Comparison of ENCODE assay signal across 17 cellular contexts in genomic region chr12:120006248-120006975, GRCh38. TPM values are rescaled to one million over a fixed set of nuclear protein-coding genes. Genes with fewer than 3 reads are reported as not detected.
DNase-seq lines count a peak whose midpoint lies in the region; ATAC-seq and TF ChIP-seq lines count a peak whose summit lies in the region.
"Had no signal": no experiment of that assay in that cellular context is flagged by ENCODE, and none has a peak within 500 bp of the region (broad histone marks: within the 10 kb centered on the region; RNA-seq: fewer than 3 reads in every experiment).

No MANE protein-coding gene starts in this region.

- peak in 1 of 3 donors; percentile 15 for DNase-seq in CD4-positive, CD25-positive, alpha-beta regulatory T cell
- DNase-seq in Daoy (ENCODE audit: low read depth), result peak; percentile 48
- DNase-seq in activated T-helper 1 cell treated with anti-CD3 and anti-CD28 coated beads, Interleukin-12 subunit alpha, Interleukin-12 subunit beta, Interleukin-2, Interleukin-4 antibody, amounts not matched to agents 30 ng/mL and 10 ng/mL and 1 ng/mL, durations not matched to agents 14 hours and 24 hours and 36 hours (ENCODE audit: low spot score), result peak; percentile 42
- DNase-seq in memory B cell (ENCODE audit: low spot score in 2 of 2), result no peak
- DNase-seq in HEK293T (ENCODE audit: extremely low spot score), result no peak
- DNase-seq: cerebellar nuclear complex, EL, head of caudate nucleus, NCI-H1048, PC-9, SW 1271, uterus had no signal

- peaks cover 33% of the 10 kb centered on the region for H3K4me1 ChIP-seq in CD4-positive, CD25-positive, alpha-beta regulatory T cell (ENCODE audit: control insufficient read depth, insufficient read depth, low read length, poor library complexity, severe bottlenecking)
- H3K4me1 ChIP-seq: prostate gland, uterus had no signal

- H3K4me1 Mint-ChIP-seq in CD4-positive, CD25-positive, alpha-beta regulatory T cell, result peaks cover 31 to 55% (median 44%) of the 10 kb centered on the region in 4 donors
- peaks cover 69% of the 10 kb centered on the region for H3K4me1 Mint-ChIP-seq in activated T-helper 1 cell treated with anti-CD3 and anti-CD28 coated beads, Interleukin-12 subunit alpha, Interleukin-12 subunit beta, Interleukin-2, Interleukin-4 antibody, amounts not matched to agents 30 ng/mL and 10 ng/mL and 1 ng/mL, durations not matched to agents 14 hours and 24 hours and 36 hours (ENCODE audit: low read depth)
- H3K4me1 Mint-ChIP-seq in memory B cell, result peaks cover 7% of the 10 kb centered on the region

- H3K9me3 Mint-ChIP-seq in CD4-positive, CD25-positive, alpha-beta regulatory T cell, result no peaks in the 10 kb centered on the region
- H3K9me3 Mint-ChIP-seq in activated T-helper 1 cell treated with anti-CD3 and anti-CD28 coated beads, Interleukin-12 subunit alpha, Interleukin-12 subunit beta, Interleukin-2, Interleukin-4 antibody, amounts not matched to agents 30 ng/mL and 10 ng/mL and 1 ng/mL, durations not matched to agents 14 hours and 24 hours and 36 hours, result no peaks in the 10 kb centered on the region
- no peaks in the 10 kb centered on the region for H3K9me3 Mint-ChIP-seq in memory B cell

- intact Hi-C loops in activated T-helper 1 cell treated with anti-CD3 and anti-CD28 coated beads, Interleukin-12 subunit alpha, Interleukin-12 subunit beta, Interleukin-2, Interleukin-4 antibody, amounts not matched to agents 30 ng/mL and 10 ng/mL and 1 ng/mL, durations not matched to agents 14 hours and 24 hours and 36 hours (cut with micrococcal nuclease), result loop anchor here (1.0 to 2.0 kb wide), 2 partner anchors 26 to 286 kb away; partner anchors contain the start of gene RNU4-1

- peak overlapping the region in 3 of 4 donors; percentile 39 to 56 (median 55) for H3K4me3 Mint-ChIP-seq in CD4-positive, CD25-positive, alpha-beta regulatory T cell
- peak overlapping the region; percentile 66 for H3K4me3 Mint-ChIP-seq in activated T-helper 1 cell treated with anti-CD3 and anti-CD28 coated beads, Interleukin-12 subunit alpha, Interleukin-12 subunit beta, Interleukin-2, Interleukin-4 antibody, amounts not matched to agents 30 ng/mL and 10 ng/mL and 1 ng/mL, durations not matched to agents 14 hours and 24 hours and 36 hours
- H3K4me3 Mint-ChIP-seq in memory B cell, result no peak overlapping the region

- H3K36me3 ChIP-seq in CD4-positive, CD25-positive, alpha-beta regulatory T cell (ENCODE audit: control insufficient read depth, insufficient read depth, low read length), result peaks cover 20% of the 10 kb centered on the region
- H3K36me3 ChIP-seq: BLaER1 treated with 17β-estradiol and CSF1 and Interleukin-3, amounts not matched to agents 10 nM and 100 nM; prostate gland; uterus had no signal

- POLR2A ChIA-PET in HEK293T (lab: Yijun Ruan, JAX), result interaction anchor here (1.0 kb wide), 1 partner anchor 195 kb away, joined by 3 read pairs; the partner anchor contains the start of gene RPLP0

- peak overlapping the region; percentile 50 to 93 (median 91) for H3K27ac Mint-ChIP-seq in CD4-positive, CD25-positive, alpha-beta regulatory T cell
- H3K27ac Mint-ChIP-seq in activated T-helper 1 cell treated with anti-CD3 and anti-CD28 coated beads, Interleukin-12 subunit alpha, Interleukin-12 subunit beta, Interleukin-2, Interleukin-4 antibody, amounts not matched to agents 30 ng/mL and 10 ng/mL and 1 ng/mL, durations not matched to agents 14 hours and 24 hours and 36 hours, result peak overlapping the region; percentile 99
- peak overlapping the region; percentile 10 for H3K27ac Mint-ChIP-seq in memory B cell

- H3K27me3 ChIP-seq in CD4-positive, CD25-positive, alpha-beta regulatory T cell (ENCODE audit: control insufficient read depth, insufficient read depth, low read length), result no peaks in the 10 kb centered on the region
- H3K27me3 ChIP-seq: BLaER1 treated with 17β-estradiol and CSF1 and Interleukin-3, amounts not matched to agents 10 nM and 100 nM; uterus had no signal

- peaks cover 22% of the 10 kb centered on the region for H3K36me3 Mint-ChIP-seq in CD4-positive, CD25-positive, alpha-beta regulatory T cell
- peaks cover 49% of the 10 kb centered on the region for H3K36me3 Mint-ChIP-seq in activated T-helper 1 cell treated with anti-CD3 and anti-CD28 coated beads, Interleukin-12 subunit alpha, Interleukin-12 subunit beta, Interleukin-2, Interleukin-4 antibody, amounts not matched to agents 30 ng/mL and 10 ng/mL and 1 ng/mL, durations not matched to agents 14 hours and 24 hours and 36 hours (ENCODE audit: low read depth)
- peaks cover 10% of the 10 kb centered on the region for H3K36me3 Mint-ChIP-seq in memory B cell

- ATAC-seq in CD4-positive, CD25-positive, alpha-beta regulatory T cell (ENCODE audit: low read depth in 2 of 2), result no peak
- no peak for ATAC-seq in memory B cell (ENCODE audit: low read depth)
- ATAC-seq in HG03571 (IDR thresholded peaks at IDR 0.05; ENCODE audit: unreplicated experiment), result no peak
- ATAC-seq in HG03280 (IDR thresholded peaks at IDR 0.05; ENCODE audit: unreplicated experiment), result no peak
- ATAC-seq in HG03159 (IDR thresholded peaks at IDR 0.05; ENCODE audit: unreplicated experiment), result no peak

- H3K4me3 ChIP-seq in CD4-positive, CD25-positive, alpha-beta regulatory T cell (ENCODE audit: low read depth, low read length), result peak overlapping the region; percentile 34
- H3K4me3 ChIP-seq: BLaER1 treated with 17β-estradiol and CSF1 and Interleukin-3, amounts not matched to agents 10 nM and 100 nM; PC-9; prostate gland; uterus had no signal

- peak overlapping the region; percentile 74 for H3K27ac ChIP-seq in CD4-positive, CD25-positive, alpha-beta regulatory T cell (ENCODE audit: insufficient read depth, low read length, poor library complexity, severe bottlenecking)
- H3K27ac ChIP-seq: BLaER1 treated with 17β-estradiol and CSF1 and Interleukin-3, amounts not matched to agents 10 nM and 100 nM; PC-9; prostate gland; uterus had no signal

- CTCF ChIA-PET in HEK293T (lab: Yijun Ruan, JAX), result no interaction called here

- no peaks in the 10 kb centered on the region for H3K9me3 ChIP-seq in CD4-positive, CD25-positive, alpha-beta regulatory T cell (ENCODE audit: control insufficient read depth in 2 of 2, low read length in 2 of 2)
- H3K9me3 ChIP-seq: BLaER1 treated with 17β-estradiol and CSF1 and Interleukin-3, amounts not matched to agents 10 nM and 100 nM; prostate gland; uterus had no signal

- no peaks in the 10 kb centered on the region for H3K27me3 Mint-ChIP-seq in CD4-positive, CD25-positive, alpha-beta regulatory T cell
- H3K27me3 Mint-ChIP-seq in activated T-helper 1 cell treated with anti-CD3 and anti-CD28 coated beads, Interleukin-12 subunit alpha, Interleukin-12 subunit beta, Interleukin-2, Interleukin-4 antibody, amounts not matched to agents 30 ng/mL and 10 ng/mL and 1 ng/mL, durations not matched to agents 14 hours and 24 hours and 36 hours (ENCODE audit: insufficient read depth), result no peaks in the 10 kb centered on the region
- H3K27me3 Mint-ChIP-seq in memory B cell, result no peaks in the 10 kb centered on the region

TF ChIP-seq in HEK293T, 16 proteins besides CTCF, POLR2A, EP300 and RAD21:
- no peak for TF ChIP-seq SP1 (IDR thresholded peaks at IDR 0.05)
- TF ChIP-seq ZNF384 (IDR thresholded peaks at IDR 0.05), result no peak
- no peak for TF ChIP-seq TARDBP (IDR thresholded peaks at IDR 0.05)

RNA-seq across cellular contexts. Expression of gene BICDL1, which starts 17.4 kb away (rescaled TPM):
- 134 TPM for total RNA-seq in CD4-positive, CD25-positive, alpha-beta regulatory T cell
- polyA plus RNA-seq in CD4-positive, CD25-positive, alpha-beta regulatory T cell, result 1 to 10 TPM in 3 of 4 donors, under 1 TPM in 1; 0.93 to 1.9 (median 1.4) TPM
- total RNA-seq in Daoy (2014; rRNA removed; shearing (Covaris generic)), result 0.65 and 0.80 TPM in 2 replicates
- total RNA-seq in activated T-helper 1 cell treated with anti-CD3 and anti-CD28 coated beads, Interleukin-12 subunit alpha, Interleukin-12 subunit beta, Interleukin-2, Interleukin-4 antibody, amounts not matched to agents 30 ng/mL and 10 ng/mL and 1 ng/mL, durations not matched to agents 14 hours and 24 hours and 36 hours, result 136 and 140 TPM in 2 replicates

Comparison
In these comparisons a context has a peak if more than half of its experiments do, and no peak if none do; other contexts are left out.
1. DNase-seq: peak in Daoy (single experiment) and activated T-helper 1 cell treated with anti-CD3 and anti-CD28 coated beads, Interleukin-12 subunit alpha, Interleukin-12 subunit beta, Interleukin-2, Interleukin-4 antibody, amounts not matched to agents 30 ng/mL and 10 ng/mL and 1 ng/mL, durations not matched to agents 14 hours and 24 hours and 36 hours (single experiment); none in memory B cell (0 of 2) and HEK293T (single experiment).
2. H3K27ac Mint-ChIP-seq: peak in every context shown above with its lines; median percentile 99 in activated T-helper 1 cell treated with anti-CD3 and anti-CD28 coated beads, Interleukin-12 subunit alpha, Interleukin-12 subunit beta, Interleukin-2, Interleukin-4 antibody, amounts not matched to agents 30 ng/mL and 10 ng/mL and 1 ng/mL, durations not matched to agents 14 hours and 24 hours and 36 hours; 91 in CD4-positive, CD25-positive, alpha-beta regulatory T cell; 10 in memory B cell.
3. RNA of gene BICDL1, which starts 17.4 kb away (total RNA-seq): 136 to 140 TPM in activated T-helper 1 cell treated with anti-CD3 and anti-CD28 coated beads, Interleukin-12 subunit alpha, Interleukin-12 subunit beta, Interleukin-2, Interleukin-4 antibody, amounts not matched to agents 30 ng/mL and 10 ng/mL and 1 ng/mL, durations not matched to agents 14 hours and 24 hours and 36 hours and 134 TPM in CD4-positive, CD25-positive, alpha-beta regulatory T cell (single experiment); 0.65 to 0.80 TPM in Daoy; every median in the first group is over 10 times any median in the second.